ENCODE assay signal across 1 cellular context in the genomic region with DNA sequence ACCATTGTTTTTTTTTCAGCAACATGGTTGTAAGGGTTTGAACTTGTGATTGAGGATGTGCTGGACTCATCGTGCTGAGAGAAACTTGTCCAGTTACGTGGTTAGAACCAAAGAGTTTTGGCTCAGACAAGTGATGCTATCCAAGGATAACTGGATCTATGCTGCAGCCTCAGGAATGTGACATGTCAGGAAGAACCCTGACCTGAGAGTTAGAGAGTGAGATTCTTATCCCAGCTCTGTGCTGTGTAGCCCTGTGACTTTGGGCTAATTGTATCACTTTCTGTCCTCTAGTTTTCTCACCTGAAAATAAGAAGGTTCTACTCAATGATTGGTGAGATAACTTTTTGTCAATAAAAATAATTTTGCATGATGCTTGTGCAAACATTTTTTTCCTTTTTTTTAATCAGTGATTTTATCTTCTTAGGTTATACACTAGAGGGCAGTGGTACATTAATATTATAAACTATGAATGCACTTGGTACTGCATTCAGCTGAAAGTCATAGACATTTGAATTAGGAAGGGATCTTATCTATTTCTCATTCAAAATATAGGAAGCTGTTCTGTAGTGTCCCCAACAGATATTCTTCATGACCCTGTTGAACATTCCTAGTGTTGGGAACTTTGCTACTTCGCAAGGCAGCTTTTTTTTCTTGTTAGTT.
TF ChIP-seq lines count a peak whose summit lies in the region.

No MANE protein-coding gene starts in this region.

TF ChIP-seq in HCT116, 20 proteins besides CTCF, POLR2A, EP300 and RAD21 (continued from another document):
- TF ChIP-seq, protein P1, sequence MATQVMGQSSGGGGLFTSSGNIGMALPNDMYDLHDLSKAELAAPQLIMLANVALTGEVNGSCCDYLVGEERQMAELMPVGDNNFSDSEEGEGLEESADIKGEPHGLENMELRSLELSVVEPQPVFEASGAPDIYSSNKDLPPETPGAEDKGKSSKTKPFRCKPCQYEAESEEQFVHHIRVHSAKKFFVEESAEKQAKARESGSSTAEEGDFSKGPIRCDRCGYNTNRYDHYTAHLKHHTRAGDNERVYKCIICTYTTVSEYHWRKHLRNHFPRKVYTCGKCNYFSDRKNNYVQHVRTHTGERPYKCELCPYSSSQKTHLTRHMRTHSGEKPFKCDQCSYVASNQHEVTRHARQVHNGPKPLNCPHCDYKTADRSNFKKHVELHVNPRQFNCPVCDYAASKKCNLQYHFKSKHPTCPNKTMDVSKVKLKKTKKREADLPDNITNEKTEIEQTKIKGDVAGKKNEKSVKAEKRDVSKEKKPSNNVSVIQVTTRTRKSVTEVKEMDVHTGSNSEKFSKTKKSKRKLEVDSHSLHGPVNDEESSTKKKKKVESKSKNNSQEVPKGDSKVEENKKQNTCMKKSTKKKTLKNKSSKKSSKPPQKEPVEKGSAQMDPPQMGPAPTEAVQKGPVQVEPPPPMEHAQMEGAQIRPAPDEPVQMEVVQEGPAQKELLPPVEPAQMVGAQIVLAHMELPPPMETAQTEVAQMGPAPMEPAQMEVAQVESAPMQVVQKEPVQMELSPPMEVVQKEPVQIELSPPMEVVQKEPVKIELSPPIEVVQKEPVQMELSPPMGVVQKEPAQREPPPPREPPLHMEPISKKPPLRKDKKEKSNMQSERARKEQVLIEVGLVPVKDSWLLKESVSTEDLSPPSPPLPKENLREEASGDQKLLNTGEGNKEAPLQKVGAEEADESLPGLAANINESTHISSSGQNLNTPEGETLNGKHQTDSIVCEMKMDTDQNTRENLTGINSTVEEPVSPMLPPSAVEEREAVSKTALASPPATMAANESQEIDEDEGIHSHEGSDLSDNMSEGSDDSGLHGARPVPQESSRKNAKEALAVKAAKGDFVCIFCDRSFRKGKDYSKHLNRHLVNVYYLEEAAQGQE (IDR thresholded peaks at IDR 0.05; ENCODE audit: low read depth), result no peak
- no peak for TF ChIP-seq JUND (IDR thresholded peaks at IDR 0.05)
- TF ChIP-seq, protein P2, sequence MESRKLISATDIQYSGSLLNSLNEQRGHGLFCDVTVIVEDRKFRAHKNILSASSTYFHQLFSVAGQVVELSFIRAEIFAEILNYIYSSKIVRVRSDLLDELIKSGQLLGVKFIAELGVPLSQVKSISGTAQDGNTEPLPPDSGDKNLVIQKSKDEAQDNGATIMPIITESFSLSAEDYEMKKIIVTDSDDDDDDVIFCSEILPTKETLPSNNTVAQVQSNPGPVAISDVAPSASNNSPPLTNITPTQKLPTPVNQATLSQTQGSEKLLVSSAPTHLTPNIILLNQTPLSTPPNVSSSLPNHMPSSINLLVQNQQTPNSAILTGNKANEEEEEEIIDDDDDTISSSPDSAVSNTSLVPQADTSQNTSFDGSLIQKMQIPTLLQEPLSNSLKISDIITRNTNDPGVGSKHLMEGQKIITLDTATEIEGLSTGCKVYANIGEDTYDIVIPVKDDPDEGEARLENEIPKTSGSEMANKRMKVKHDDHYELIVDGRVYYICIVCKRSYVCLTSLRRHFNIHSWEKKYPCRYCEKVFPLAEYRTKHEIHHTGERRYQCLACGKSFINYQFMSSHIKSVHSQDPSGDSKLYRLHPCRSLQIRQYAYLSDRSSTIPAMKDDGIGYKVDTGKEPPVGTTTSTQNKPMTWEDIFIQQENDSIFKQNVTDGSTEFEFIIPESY (IDR thresholded peaks at IDR 0.05; ENCODE audit: extremely low read depth, insufficient replicate concordance, low read length), result no peak
- TF ChIP-seq EZH2phosphoT487 (IDR thresholded peaks at IDR 0.05; ENCODE audit: borderline replicate concordance), result no peak
- no peak for TF ChIP-seq CEBPB (IDR thresholded peaks at IDR 0.05; ENCODE audit: low read depth)
- no peak for TF ChIP-seq TCF7L2 (IDR thresholded peaks at IDR 0.05; ENCODE audit: borderline replicate concordance, extremely low read depth, insufficient read depth, insufficient read length)
- no peak for TF ChIP-seq POLR2AphosphoS5 (IDR thresholded peaks at IDR 0.05; ENCODE audit: low read depth, low read length)
- TF ChIP-seq CBX3 (IDR thresholded peaks at IDR 0.05; ENCODE audit: low read depth), result no peak
